Comparison of ENCODE assay signal across 8 cellular contexts in genomic region chr2:112275314-112275886, GRCh38. TPM values are rescaled to one million over a fixed set of nuclear protein-coding genes. Genes with fewer than 3 reads are reported as not detected.
DNase-seq lines count a peak whose midpoint lies in the region; ATAC-seq, FAIRE-seq and TF ChIP-seq lines count a peak whose summit lies in the region.

TSS of gene ZC3H6 (plus strand) at chr2:112275597. CDS start at chr2:112275995, 398 bp downstream.

- no peaks in the 10 kb centered on the region for H3K9me3 ChIP-seq in Caco-2
- no peaks in the 10 kb centered on the region for H3K9me3 ChIP-seq in endodermal cell (ENCODE audit: control insufficient read depth, low read length)

- CTCF ChIA-PET in Caco-2 (lab: Charles Lee), result no interaction called here

- H3K36me3 ChIP-seq in Caco-2 (ENCODE audit: control insufficient read depth, insufficient read depth, low read length) (no peaks in the 10 kb centered on the region), endodermal cell (ENCODE audit: control insufficient read depth, insufficient read depth, low read length) (no peaks in the 10 kb centered on the region)

- H3K4me1 Mint-ChIP-seq in Caco-2 (ENCODE audit: low read depth, unreplicated experiment), result peaks cover 7% of the 10 kb centered on the region
- peaks cover 20% of the 10 kb centered on the region for H3K4me1 Mint-ChIP-seq in endodermal cell
- H3K4me1 Mint-ChIP-seq in mesothelial cell of epicardium, result peaks cover 25% of the 10 kb centered on the region

- H3K27ac ChIP-seq in endodermal cell (ENCODE audit: low read depth, low read length), result peak within 1 kb of the TSS; percentile 100

- intact Hi-C loops in Caco-2 (cut with micrococcal nuclease; ENCODE audit: unreplicated experiment), result loop anchor here (1.0 kb wide), 1 partner anchor 26 kb away; no protein-coding TSS in a partner anchor

- FAIRE-seq in HTR-8/SVneo (lab: Jason Lieb, UNC), result peak; percentile 95

- TF ChIP-seq CTCF in Caco-2 (IDR thresholded peaks at IDR 0.05; ENCODE audit: insufficient read depth in 1 of 2, low read depth in 1 of 2, low read length in 1 of 2, severe bottlenecking in 1 of 2, unreplicated experiment in 1 of 2), result peak; percentile 17 to 18
- TF ChIP-seq CTCF in endodermal cell (conservative IDR thresholded peaks at IDR 0.05), result peak; percentile 18
- no peak for TF ChIP-seq CTCF in mesothelial cell of epicardium (IDR thresholded peaks at IDR 0.05; ENCODE audit: unreplicated experiment)

- no peaks in the 10 kb centered on the region for H3K27me3 ChIP-seq in Caco-2 (replicated peaks; ENCODE audit: control insufficient read depth, insufficient read depth, low read length)
- H3K27me3 ChIP-seq in endodermal cell (ENCODE audit: control insufficient read depth, insufficient read depth, low read length, poor library complexity, severe bottlenecking), result no peaks in the 10 kb centered on the region

- H3K4me3 Mint-ChIP-seq in Caco-2 (ENCODE audit: unreplicated experiment), result peak within 1 kb of the TSS; percentile 81
- peak within 1 kb of the TSS; percentile 82 for H3K4me3 Mint-ChIP-seq in endodermal cell
- peak within 1 kb of the TSS; percentile 92 for H3K4me3 Mint-ChIP-seq in mesothelial cell of epicardium

- H3K27me3 Mint-ChIP-seq in Caco-2 (ENCODE audit: insufficient read depth, unreplicated experiment) (no peaks in the 10 kb centered on the region), endodermal cell (ENCODE audit: insufficient read depth) (no peaks in the 10 kb centered on the region), mesothelial cell of epicardium (ENCODE audit: low read depth) (no peaks in the 10 kb centered on the region)

- H3K9me3 Mint-ChIP-seq in Caco-2 (ENCODE audit: unreplicated experiment) (no peaks in the 10 kb centered on the region), endodermal cell (peaks cover 2% of the 10 kb centered on the region), mesothelial cell of epicardium (no peaks in the 10 kb centered on the region)

- H3K4me3 ChIP-seq in Caco-2 (ENCODE audit: low read depth, low read length) (peak within 1 kb of the TSS; percentile 98), endodermal cell (ENCODE audit: low read length) (peak within 1 kb of the TSS; percentile 93)

- DNase-seq in Caco-2 (peak; percentile 98 to 100), HTR-8/SVneo (ENCODE audit: insufficient read length, low spot score) (peak; percentile 86), NOMO-1 treated with dmso at 0.1 percent for 144 hours (lab: John Stamatoyannopoulos, UW; ENCODE audit: unreplicated experiment) (peak; percentile 95), endodermal cell (peak; percentile 99), mesothelial cell of epicardium (ENCODE audit: low spot score in 2 of 2, unreplicated experiment in 2 of 2) (peak; percentile 98 to 100)
- peak; percentile 99 for DNase-seq in activated CD8-positive, alpha-beta memory T cell treated with anti-CD3 and anti-CD28 coated beads, Interleukin-2, amount 50 U/mL, for 24 hours (ENCODE audit: extremely low read depth)
- peak; percentile 99 for DNase-seq in stimulated activated CD8-positive, alpha-beta memory T cell treated with anti-CD3 and anti-CD28 coated beads, Interleukin-15, amount 100 ng/mL, for 48 hours (ENCODE audit: low read depth in 2 of 2)

- WGBS in endodermal cell (ENCODE audit: insufficient coverage in 1 of 2, insufficient read length in 1 of 2), 2 experiments, result 0 to 1% methylated on average over 31 to 59 of the region's 59 CpGs

- no TSS peak for BruUV-seq in Caco-2 (replicated peaks; lab: Mats Ljungman, UMichigan)

- POLR2A ChIA-PET in Caco-2 (lab: Charles Lee), result interaction anchor here (0.6 kb wide), 1 partner anchor 221 kb away, joined by 3 read pairs; no protein-coding TSS in a partner anchor

- peak within 1 kb of the TSS; percentile 99 for H3K9ac ChIP-seq in endodermal cell (ENCODE audit: extremely low read depth, low read length, poor library complexity, severe bottlenecking)

- no peaks in the 10 kb centered on the region for H3K4me1 ChIP-seq in Caco-2
- H3K4me1 ChIP-seq in endodermal cell (ENCODE audit: control insufficient read depth, insufficient read depth, low read length), result peaks cover 8% of the 10 kb centered on the region

- H3K27ac Mint-ChIP-seq in Caco-2 (ENCODE audit: unreplicated experiment), result peak within 1 kb of the TSS; percentile 93
- H3K27ac Mint-ChIP-seq in endodermal cell, result peak within 1 kb of the TSS; percentile 96
- H3K27ac Mint-ChIP-seq in mesothelial cell of epicardium, result peak within 1 kb of the TSS; percentile 100

- H3K36me3 Mint-ChIP-seq in Caco-2 (ENCODE audit: insufficient read depth, unreplicated experiment), result peaks cover 12% of the 10 kb centered on the region
- H3K36me3 Mint-ChIP-seq in endodermal cell (ENCODE audit: low read depth), result no peaks in the 10 kb centered on the region
- no peaks in the 10 kb centered on the region for H3K36me3 Mint-ChIP-seq in mesothelial cell of epicardium

- ATAC-seq in GM21367 (IDR thresholded peaks at IDR 0.05; ENCODE audit: unreplicated experiment), result peak; percentile 95

RNA-seq across cellular contexts. Expression of gene ZC3H6, which starts in this region (rescaled TPM):
- total RNA-seq in Caco-2 (2022) (1.9 and 3.2 TPM in 2 replicates), endodermal cell (10 to 100 TPM in 1 of 2 donors, 1 to 10 TPM in 1; 8.0 to 21.5 TPM), mesothelial cell of epicardium (12.1 to 16.2 TPM (median 15.8 TPM) in 3 replicates)
- polyA plus RNA-seq in endodermal cell (2013, experiment 1 of 2), result 8.8 TPM
- 9.6 TPM for polyA plus RNA-seq in endodermal cell (2013, experiment 2 of 2)

Comparison
In these comparisons a context has a peak if more than half of its experiments do, and no peak if none do; other contexts are left out.
1. Peak in every context shown above with its lines: DNase-seq, ATAC-seq, H3K4me3 ChIP-seq and H3K27ac ChIP-seq.